Comparison of ENCODE assay signal across 23 cellular contexts in genomic region chr16:54153240-54153934, GRCh38.
DNase-seq lines count a peak whose midpoint lies in the region; ATAC-seq, FAIRE-seq and TF ChIP-seq lines count a peak whose summit lies in the region.
"Had no signal": no experiment of that assay in that cellular context is flagged by ENCODE, and none has a peak within 500 bp of the region (broad histone marks: within the 10 kb centered on the region; RNA-seq: fewer than 3 reads in every experiment).

No MANE protein-coding gene starts in this region.

- FAIRE-seq in HepG2 (lab: Jason Lieb, UNC) (no peak), bronchial epithelial cell (lab: Jason Lieb, UNC) (peak; percentile 43)
- FAIRE-seq: A549, G401.6, GM12891, GM19239 had no signal

- H3K4me1 ChIP-seq in HepG2 (ENCODE audit: insufficient read depth, low read length) (peaks cover 29% of the 10 kb centered on the region), right lobe of liver (no peaks in the 10 kb centered on the region), trophoblast cell (ENCODE audit: control insufficient read depth in 1 of 2, insufficient read depth in 2 of 2, low read length in 2 of 2) (no peaks in the 10 kb centered on the region), smooth muscle cell (ENCODE audit: low read depth) (peaks cover 4% of the 10 kb centered on the region)
- H3K4me1 ChIP-seq: A549; BLaER1 treated with 17β-estradiol and CSF1 and Interleukin-3, amounts not matched to agents 10 nM and 100 nM had no signal

- H3K4me2 ChIP-seq in HepG2 (ENCODE audit: low read depth, low read length), result no peak overlapping the region
- no peak overlapping the region for H3K4me2 ChIP-seq in trophoblast cell (ENCODE audit: low read length)
- no peak overlapping the region for H3K4me2 ChIP-seq in smooth muscle cell
- H3K4me2 ChIP-seq: A549; BLaER1 treated with 17β-estradiol and CSF1 and Interleukin-3, amounts not matched to agents 10 nM and 100 nM had no signal

- TF ChIP-seq RAD21 in HepG2 (CRISPR knock-in tag; IDR thresholded peaks at IDR 0.05), result no peak

- H3F3A ChIP-seq in smooth muscle cell (ENCODE audit: low read depth), result no peaks in the 10 kb centered on the region

- H3K36me3 Mint-ChIP-seq in endothelial cell (ENCODE audit: low read depth, unreplicated experiment), result no peaks in the 10 kb centered on the region
- H3K36me3 Mint-ChIP-seq: CD8-positive, alpha-beta T cell had no signal

- 75% methylated on average over 12 of the region's 12 CpGs for WGBS in HepG2 (ENCODE audit: low lambda C conversion rate)
- WGBS in right lobe of liver (ENCODE audit: insufficient coverage, low coverage, low lambda C conversion rate, missing lambda C conversion rate), result 74% methylated on average over 8 of the region's 12 CpGs
- no CpG with 5 or more reads among the region's 12 CpGs for WGBS in trophoblast cell (ENCODE audit: extremely low coverage, insufficient coverage, insufficient read length)
- 93% methylated on average over 12 of the region's 12 CpGs for WGBS in smooth muscle cell (ENCODE audit: low lambda C conversion rate)

- H3K23ac ChIP-seq in trophoblast cell (ENCODE audit: low read length), result no peak overlapping the region

- H3K27ac ChIP-seq in HepG2 (ENCODE audit: extremely low read length, insufficient read depth, low read length) (no peak overlapping the region), right lobe of liver (no peak overlapping the region), trophoblast cell (ENCODE audit: low read depth, low read length) (no peak overlapping the region), smooth muscle cell (ENCODE audit: low read depth) (peak overlapping the region; percentile 50)
- H3K27ac ChIP-seq: 22Rv1; A549; BLaER1 treated with 17β-estradiol and CSF1 and Interleukin-3, amounts not matched to agents 10 nM and 100 nM; C4-2B had no signal

- H3K9ac ChIP-seq in HepG2 (ENCODE audit: insufficient read depth, low read depth, low read length) (no peak overlapping the region), trophoblast cell (ENCODE audit: low read length) (no peak overlapping the region), smooth muscle cell (ENCODE audit: low read depth) (no peak overlapping the region)
- H3K9ac ChIP-seq: BLaER1 treated with 17β-estradiol and CSF1 and Interleukin-3, amounts not matched to agents 10 nM and 100 nM had no signal

- H2AK5ac ChIP-seq in trophoblast cell (ENCODE audit: low read length), result no peak overlapping the region

- H2BK12ac ChIP-seq in trophoblast cell (ENCODE audit: low read length), result peak overlapping the region; percentile 50

- H3K18ac ChIP-seq in trophoblast cell (ENCODE audit: low read length), result no peak overlapping the region

- no peak overlapping the region for H4K8ac ChIP-seq in trophoblast cell (ENCODE audit: low read depth, low read length)

- ATAC-seq in HepG2 (no peak; the same call in 2 of the 3 replicates), right lobe of liver (no peak)
- ATAC-seq: A549; CD8-positive, alpha-beta T cell had no signal

- H3K4me1 Mint-ChIP-seq in endothelial cell (ENCODE audit: unreplicated experiment), result peaks cover 3% of the 10 kb centered on the region
- H3K4me1 Mint-ChIP-seq: B cell had no signal

- no peak overlapping the region for H2AFZ ChIP-seq in HepG2 (ENCODE audit: low read length)
- H2AFZ ChIP-seq in trophoblast cell (ENCODE audit: insufficient read depth, low read length, poor library complexity), result no peak overlapping the region
- H2AFZ ChIP-seq in smooth muscle cell (ENCODE audit: low read depth), result no peak overlapping the region

- intact Hi-C loops in HepG2 (cut with micrococcal nuclease; ENCODE audit: unreplicated experiment) (no loop called here), right lobe of liver (cut with DNase I) (no loop called here)

- TF ChIP-seq CTCF in HepG2 (CRISPR knock-in tag; IDR thresholded peaks at IDR 0.05), result no peak
- TF ChIP-seq CTCF in right lobe of liver (IDR thresholded peaks at IDR 0.05), result no peak
- TF ChIP-seq CTCF in bronchial epithelial cell (IDR thresholded peaks at IDR 0.05; ENCODE audit: insufficient read depth, low read length, severe bottlenecking), result no peak
- no peak for TF ChIP-seq CTCF in smooth muscle cell (IDR thresholded peaks at IDR 0.05; ENCODE audit: borderline replicate concordance, insufficient read depth, poor library complexity, severe bottlenecking)
- no peak for TF ChIP-seq CTCF in endothelial cell (IDR thresholded peaks at IDR 0.05; ENCODE audit: unreplicated experiment)

- H3K27me3 ChIP-seq in HepG2 (ENCODE audit: control insufficient read depth in 1 of 2, insufficient read depth in 2 of 2, low read length in 2 of 2), result no peaks in the 10 kb centered on the region
- no peaks in the 10 kb centered on the region for H3K27me3 ChIP-seq in right lobe of liver
- H3K27me3 ChIP-seq in bronchial epithelial cell (ENCODE audit: control insufficient read depth, insufficient read depth, low read length), result no peaks in the 10 kb centered on the region
- no peaks in the 10 kb centered on the region for H3K27me3 ChIP-seq in trophoblast cell (ENCODE audit: insufficient read depth, low read length)
- no peaks in the 10 kb centered on the region for H3K27me3 ChIP-seq in smooth muscle cell (ENCODE audit: low read depth)
- H3K27me3 ChIP-seq: BLaER1 treated with 17β-estradiol and CSF1 and Interleukin-3, amounts not matched to agents 10 nM and 100 nM had no signal

- no peak overlapping the region for H2BK120ac ChIP-seq in trophoblast cell (ENCODE audit: insufficient read depth, low read length, poor library complexity)

- H3K79me2 ChIP-seq in HepG2 (ENCODE audit: insufficient read depth, low read length) (no peaks in the 10 kb centered on the region), trophoblast cell (ENCODE audit: control insufficient read depth, insufficient read depth, low read length, poor library complexity) (no peaks in the 10 kb centered on the region), smooth muscle cell (ENCODE audit: low read depth) (no peaks in the 10 kb centered on the region)

- in situ Hi-C loops in HepG2 (cut with HindIII; ENCODE audit: extremely low pct_ligation_motif_present, low pct_unique_long_range_greater_than_20kb), result no loop called here

- no peak overlapping the region for H3K14ac ChIP-seq in trophoblast cell (ENCODE audit: low read length)

- H3K27ac Mint-ChIP-seq in endothelial cell (ENCODE audit: unreplicated experiment), result no peak overlapping the region
- H3K27ac Mint-ChIP-seq: B cell; CD4-positive, alpha-beta T cell; CD8-positive, alpha-beta T cell had no signal

- no peak overlapping the region for H2BK5ac ChIP-seq in trophoblast cell (ENCODE audit: low read depth, low read length, poor library complexity)

- peaks cover 4% of the 10 kb centered on the region for H3K27me3 Mint-ChIP-seq in endothelial cell (ENCODE audit: unreplicated experiment)

- H3K4ac ChIP-seq in trophoblast cell (ENCODE audit: low read depth, low read length), result no peak overlapping the region

- BruUV-seq in HepG2 (replicated peaks; lab: Mats Ljungman, UMichigan), result no TSS peak

- POLR2A ChIA-PET in HepG2 (lab: Yijun Ruan, JAX), result no interaction called here

- peak overlapping the region; percentile 31 for H4K91ac ChIP-seq in trophoblast cell (ENCODE audit: low read depth, low read length)

- no peak overlapping the region for H3K4me3 Mint-ChIP-seq in endothelial cell (ENCODE audit: unreplicated experiment)
- H3K4me3 Mint-ChIP-seq: B cell; CD4-positive, alpha-beta T cell; CD8-positive, alpha-beta T cell had no signal

- H3K36me3 ChIP-seq in HepG2 (replicated peaks in 1 of 2; ENCODE audit: control insufficient read depth in 1 of 2, insufficient read depth in 2 of 2, low read length in 2 of 2) (no peaks in the 10 kb centered on the region), right lobe of liver (no peaks in the 10 kb centered on the region), bronchial epithelial cell (ENCODE audit: control insufficient read depth, insufficient read depth, low read length) (no peaks in the 10 kb centered on the region), trophoblast cell (ENCODE audit: control insufficient read depth in 1 of 2, insufficient read depth in 2 of 2, low read length in 2 of 2) (no peaks in the 10 kb centered on the region), smooth muscle cell (ENCODE audit: low read depth) (no peaks in the 10 kb centered on the region)
- H3K36me3 ChIP-seq: BLaER1 treated with 17β-estradiol and CSF1 and Interleukin-3, amounts not matched to agents 10 nM and 100 nM had no signal

- H3K4me3 ChIP-seq in HepG2 (replicated peaks in 1 of 3; ENCODE audit: insufficient read depth in 1 of 3, low read depth in 2 of 3, low read length in 3 of 3), result no peak overlapping the region
- no peak overlapping the region for H3K4me3 ChIP-seq in right lobe of liver
- no peak overlapping the region for H3K4me3 ChIP-seq in bronchial epithelial cell (ENCODE audit: low read depth, low read length)
- no peak overlapping the region for H3K4me3 ChIP-seq in trophoblast cell (ENCODE audit: low read depth, low read length)
- no peak overlapping the region for H3K4me3 ChIP-seq in smooth muscle cell
- H3K4me3 ChIP-seq: A549; BLaER1 treated with 17β-estradiol and CSF1 and Interleukin-3, amounts not matched to agents 10 nM and 100 nM had no signal

- H4K12ac ChIP-seq in trophoblast cell (ENCODE audit: low read depth, low read length), result no peak overlapping the region

- TF ChIP-seq EP300 in HepG2 (IDR thresholded peaks at IDR 0.05; ENCODE audit: low read depth in 2 of 2, low read length in 2 of 2) (no peak), HepG2 (CRISPR knock-in tag; IDR thresholded peaks at IDR 0.05; ENCODE audit: borderline replicate concordance) (no peak)

- no peaks in the 10 kb centered on the region for H3K9me3 Mint-ChIP-seq in endothelial cell (ENCODE audit: unreplicated experiment)

- TF ChIP-seq POLR2A in HepG2 (IDR thresholded peaks at IDR 0.05; ENCODE audit: insufficient read depth in 1 of 2, low read depth in 2 of 2, low read length in 2 of 2), result no peak
- TF ChIP-seq POLR2A in right lobe of liver (IDR thresholded peaks at IDR 0.05), result no peak

- H3K9me3 ChIP-seq in HepG2 (ENCODE audit: low read length) (no peaks in the 10 kb centered on the region), right lobe of liver (no peaks in the 10 kb centered on the region), trophoblast cell (ENCODE audit: insufficient read depth, low read depth, low read length) (peaks cover 2% of the 10 kb centered on the region), smooth muscle cell (replicated peaks; ENCODE audit: low read depth) (no peaks in the 10 kb centered on the region)
- H3K9me3 ChIP-seq: A549 had no signal

- DNase-seq in HepG2 (ENCODE audit: low spot score) (no peak), right lobe of liver (no peak), bronchial epithelial cell (ENCODE audit: low read depth) (no peak), trophoblast cell (no peak), smooth muscle cell (lab: John Stamatoyannopoulos, UW; ENCODE audit: unreplicated experiment) (no peak), endothelial cell (ENCODE audit: low spot score) (no peak), T-helper 2 cell (no peak), DMS153 treated with DMSO at 0.1 percent for 48 hours (lab: John Stamatoyannopoulos, UW; ENCODE audit: unreplicated experiment) (no peak)
- DNase-seq: AML-193; CD4-positive, alpha-beta T cell; CD8-positive, alpha-beta T cell; DMS 273 treated with DMSO at 0.1 percent for 48 hours; DMS153; DMS79 treated with DMSO at 0.1 percent for 48 hours; GF-D8 had no signal

- no peaks in the 10 kb centered on the region for H4K20me1 ChIP-seq in HepG2 (ENCODE audit: insufficient read depth, low read length)
- H4K20me1 ChIP-seq in smooth muscle cell (ENCODE audit: low read depth), result no peaks in the 10 kb centered on the region
- H4K20me1 ChIP-seq: BLaER1 treated with 17β-estradiol and CSF1 and Interleukin-3, amounts not matched to agents 10 nM and 100 nM had no signal

- no peaks in the 10 kb centered on the region for H3K79me1 ChIP-seq in trophoblast cell (ENCODE audit: low read length)

- CTCF ChIA-PET in HepG2 (lab: Yijun Ruan, JAX; ENCODE audit: low intra/inter-chr PET ratio, low total read pairs), result no interaction called here
